ENCODE assay signal across 10 cellular contexts in the genomic region with DNA sequence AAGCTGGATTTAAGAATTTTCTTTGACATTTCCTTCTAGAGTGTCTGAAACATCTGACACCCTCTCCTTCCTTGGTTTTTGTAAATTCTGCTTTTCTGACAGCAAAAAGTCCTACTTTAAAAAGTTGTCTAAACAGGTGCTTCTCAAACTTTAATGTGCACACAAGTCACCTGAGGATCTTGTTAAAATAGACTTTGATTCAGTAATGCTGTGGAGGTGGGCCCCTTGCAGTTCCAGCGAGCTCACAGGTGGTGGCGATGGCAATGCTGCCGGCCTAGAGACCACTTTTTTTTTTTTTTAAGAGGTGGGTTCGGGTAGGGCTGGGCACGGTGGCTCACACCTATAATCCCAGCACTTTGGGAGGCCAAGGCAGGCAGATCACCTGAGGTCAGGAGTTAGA.
DNase-seq lines count a peak whose midpoint lies in the region; ATAC-seq and TF ChIP-seq lines count a peak whose summit lies in the region.
"Had no signal": no experiment of that assay in that cellular context is flagged by ENCODE, and none has a peak within 500 bp of the region (broad histone marks: within the 10 kb centered on the region; RNA-seq: fewer than 3 reads in every experiment).

No MANE protein-coding gene starts in this region.

- H3K79me2 ChIP-seq in GM23338 (replicated peaks; ENCODE audit: insufficient read depth) (no peaks in the 10 kb centered on the region), trophoblast cell (ENCODE audit: control insufficient read depth, insufficient read depth, low read length, poor library complexity) (no peaks in the 10 kb centered on the region)

- H3K23ac ChIP-seq in trophoblast cell (ENCODE audit: low read length): no peak overlapping the region

- no peak overlapping the region for H4K12ac ChIP-seq in trophoblast cell (ENCODE audit: low read depth, low read length)

- H3K36me3 ChIP-seq in GM23338 (ENCODE audit: insufficient read depth) (no peaks in the 10 kb centered on the region), spleen (no peaks in the 10 kb centered on the region), trophoblast cell (ENCODE audit: control insufficient read depth in 1 of 2, insufficient read depth in 2 of 2, low read length in 2 of 2) (no peaks in the 10 kb centered on the region)
- H3K36me3 ChIP-seq: esophagus squamous epithelium had no signal

- H2BK12ac ChIP-seq in trophoblast cell (ENCODE audit: low read length): no peak overlapping the region

- H2BK120ac ChIP-seq in trophoblast cell (ENCODE audit: insufficient read depth, low read length, poor library complexity): no peak overlapping the region

- DNase-seq in Caki2 (ENCODE audit: low read depth) (peak; percentile 24), GM23338 (ENCODE audit: low spot score) (peak; percentile 79), SW480 (ENCODE audit: low spot score) (peak; percentile 19), iPS-NIHi7 (ENCODE audit: extremely low spot score) (peak; percentile 55), spleen (no peak), NCI-H2196 (lab: John Stamatoyannopoulos, UW; ENCODE audit: unreplicated experiment) (no peak), trophoblast cell (no peak)
- DNase-seq in stimulated activated effector memory CD8-positive, alpha-beta T cell treated with anti-CD3 and anti-CD28 coated beads, Interleukin-12 subunit alpha, Interleukin-12 subunit beta, amount 100 ng/mL, for 72 hours (ENCODE audit: low spot score in 2 of 2): no peak
- DNase-seq: activated effector memory CD4-positive, alpha-beta T cell treated with anti-CD3 and anti-CD28 coated beads, Interleukin-2, amount 50 U/mL, for 16 hours; esophagus squamous epithelium had no signal

- H3K27ac ChIP-seq in GM23338 (ENCODE audit: low read depth) (no peak overlapping the region), spleen (no peak overlapping the region), trophoblast cell (ENCODE audit: low read depth, low read length) (no peak overlapping the region)
- H3K27ac ChIP-seq: esophagus squamous epithelium had no signal

- no peak overlapping the region for H3K4me2 ChIP-seq in GM23338
- H3K4me2 ChIP-seq in trophoblast cell (ENCODE audit: low read length): no peak overlapping the region

- H4K20me1 ChIP-seq in GM23338 (replicated peaks; ENCODE audit: insufficient read depth): no peaks in the 10 kb centered on the region

- peak; percentile 98 for ATAC-seq in GM23338
- no peak for ATAC-seq in stimulated activated effector memory CD8-positive, alpha-beta T cell treated with anti-CD3 and anti-CD28 coated beads, Interleukin-12 subunit alpha, Interleukin-12 subunit beta, amount 100 ng/mL, for 72 hours

- peaks cover 18% of the 10 kb centered on the region for H3K4me1 Mint-ChIP-seq in GM23338
- H3K4me1 Mint-ChIP-seq in stimulated activated effector memory CD8-positive, alpha-beta T cell treated with anti-CD3 and anti-CD28 coated beads, Interleukin-12 subunit alpha, Interleukin-12 subunit beta, amount 100 ng/mL, for 72 hours: no peaks in the 10 kb centered on the region

- H3K4me1 ChIP-seq in GM23338 (ENCODE audit: insufficient read depth) (peaks cover 4% of the 10 kb centered on the region; the same call in 1 of the 2 replicates), spleen (no peaks in the 10 kb centered on the region), trophoblast cell (ENCODE audit: control insufficient read depth in 1 of 2, insufficient read depth in 2 of 2, low read length in 2 of 2) (no peaks in the 10 kb centered on the region)
- H3K4me1 ChIP-seq: esophagus squamous epithelium had no signal

- H2AK5ac ChIP-seq in trophoblast cell (ENCODE audit: low read length): no peak overlapping the region

- in situ Hi-C loops in Caki2 (cut with HindIII; ENCODE audit: low pct_unique_long_range_greater_than_20kb, low sequenced_read_pairs): no loop called here

- TF ChIP-seq POLR2A in spleen (IDR thresholded peaks at IDR 0.05): no peak

- H3K18ac ChIP-seq in trophoblast cell (ENCODE audit: low read length): no peak overlapping the region

- no peak overlapping the region for H4K8ac ChIP-seq in trophoblast cell (ENCODE audit: low read depth, low read length)

- H3K27ac Mint-ChIP-seq in GM23338: no peak overlapping the region
- H3K27ac Mint-ChIP-seq in stimulated activated effector memory CD8-positive, alpha-beta T cell treated with anti-CD3 and anti-CD28 coated beads, Interleukin-12 subunit alpha, Interleukin-12 subunit beta, amount 100 ng/mL, for 72 hours: no peak overlapping the region

- intact Hi-C loops in spleen (cut with DNase I; ENCODE audit: low total_unique reads): no loop called here

- no peak overlapping the region for H3K14ac ChIP-seq in trophoblast cell (ENCODE audit: low read length)

- peak; percentile 62 to 64 for TF ChIP-seq CTCF in GM23338 (conservative IDR thresholded peaks at IDR 0.05; ENCODE audit: low read depth in 2 of 2)
- TF ChIP-seq CTCF in spleen (IDR thresholded peaks at IDR 0.05 in 8 of 11, conservative IDR thresholded peaks at IDR 0.05 in 3 of 11): peak in 5 of 11 experiments; percentile 11 to 30 (median 17)

- H3K9me2 ChIP-seq in GM23338 (ENCODE audit: insufficient read depth): peaks cover 5% of the 10 kb centered on the region

- H4K91ac ChIP-seq in trophoblast cell (ENCODE audit: low read depth, low read length): no peak overlapping the region

- no peak overlapping the region for H3K4ac ChIP-seq in trophoblast cell (ENCODE audit: low read depth, low read length)

- no peaks in the 10 kb centered on the region; the same call in 2 of the 3 replicates for H3K36me3 Mint-ChIP-seq in GM23338 (ENCODE audit: low read depth)
- no peaks in the 10 kb centered on the region for H3K36me3 Mint-ChIP-seq in stimulated activated effector memory CD8-positive, alpha-beta T cell treated with anti-CD3 and anti-CD28 coated beads, Interleukin-12 subunit alpha, Interleukin-12 subunit beta, amount 100 ng/mL, for 72 hours

- no peaks in the 10 kb centered on the region for H3K27me3 ChIP-seq in GM23338 (ENCODE audit: insufficient read depth)
- no peaks in the 10 kb centered on the region for H3K27me3 ChIP-seq in spleen (replicated peaks in 1 of 7)
- H3K27me3 ChIP-seq in trophoblast cell (ENCODE audit: insufficient read depth, low read length): no peaks in the 10 kb centered on the region
- H3K27me3 ChIP-seq: esophagus squamous epithelium had no signal

- H3K9ac ChIP-seq in trophoblast cell (ENCODE audit: low read length): no peak overlapping the region

- H3F3A ChIP-seq in GM23338 (replicated peaks; ENCODE audit: low read depth): no peaks in the 10 kb centered on the region

- 21 to 29% (median 25%) methylated on average over 5 of the region's 5 CpGs for WGBS in spleen, 5 donors
- WGBS in trophoblast cell (ENCODE audit: extremely low coverage, insufficient coverage, insufficient read length): no CpG with 5 or more reads among the region's 5 CpGs

- H2AFZ ChIP-seq in GM23338 (peak overlapping the region; percentile 14; the same call in 1 of the 2 replicates), trophoblast cell (ENCODE audit: insufficient read depth, low read length, poor library complexity) (no peak overlapping the region)

- no peak overlapping the region for H3K4me3 Mint-ChIP-seq in GM23338
- H3K4me3 Mint-ChIP-seq in stimulated activated effector memory CD8-positive, alpha-beta T cell treated with anti-CD3 and anti-CD28 coated beads, Interleukin-12 subunit alpha, Interleukin-12 subunit beta, amount 100 ng/mL, for 72 hours: no peak overlapping the region

- H3K79me1 ChIP-seq in trophoblast cell (ENCODE audit: low read length): no peaks in the 10 kb centered on the region

- H3K9me3 ChIP-seq in spleen (no peaks in the 10 kb centered on the region), trophoblast cell (ENCODE audit: insufficient read depth, low read depth, low read length) (no peaks in the 10 kb centered on the region)
- H3K9me3 ChIP-seq: esophagus squamous epithelium had no signal

- no peak overlapping the region for H2BK5ac ChIP-seq in trophoblast cell (ENCODE audit: low read depth, low read length, poor library complexity)

- H3K4me3 ChIP-seq in GM23338 (no peak overlapping the region), spleen (no peak overlapping the region), trophoblast cell (ENCODE audit: low read depth, low read length) (no peak overlapping the region)
- H3K4me3 ChIP-seq: esophagus squamous epithelium had no signal

- H3K27me3 Mint-ChIP-seq in GM23338 (ENCODE audit: insufficient read depth, low read depth, poor library complexity): peaks cover 4% of the 10 kb centered on the region

- H3K9me3 Mint-ChIP-seq in GM23338: no peaks in the 10 kb centered on the region
- no peaks in the 10 kb centered on the region for H3K9me3 Mint-ChIP-seq in stimulated activated effector memory CD8-positive, alpha-beta T cell treated with anti-CD3 and anti-CD28 coated beads, Interleukin-12 subunit alpha, Interleukin-12 subunit beta, amount 100 ng/mL, for 72 hours

TF ChIP-seq in GM23338, 12 proteins besides CTCF, POLR2A, EP300 and RAD21:
- TF ChIP-seq CREB1 (CRISPR knock-in tag; IDR thresholded peaks at IDR 0.05; ENCODE audit: low read depth) (no peak), EZH2 (IDR thresholded peaks at IDR 0.05; ENCODE audit: low read depth, unreplicated experiment) (no peak), POLR2AphosphoS5 (IDR thresholded peaks at IDR 0.05; ENCODE audit: low read depth) (no peak), STAT1 (IDR thresholded peaks at IDR 0.05; ENCODE audit: unreplicated experiment) (no peak), ZNF114 (CRISPR knock-in tag; IDR thresholded peaks at IDR 0.05) (no peak), JUNB (IDR thresholded peaks at IDR 0.05; ENCODE audit: unreplicated experiment) (no peak), ZNF331 (CRISPR knock-in tag; IDR thresholded peaks at IDR 0.05; ENCODE audit: low read depth) (no peak)

Comparison
In these comparisons a context has a peak if more than half of its experiments do, and no peak if none do; other contexts are left out.
1. DNase-seq: peak in Caki2 (single experiment), GM23338 (single experiment), SW480 (single experiment) and iPS-NIHi7 (single experiment); none in stimulated activated effector memory CD8-positive, alpha-beta T cell treated with anti-CD3 and anti-CD28 coated beads, Interleukin-12 subunit alpha, Interleukin-12 subunit beta, amount 100 ng/mL, for 72 hours (0 of 2), spleen (single experiment), NCI-H2196 (single experiment) and trophoblast cell (0 of 2).